Comparison of ENCODE assay signal across 11 cellular contexts in genomic region chr14:59215353-59215752, GRCh38. TPM values are rescaled to one million over a fixed set of nuclear protein-coding genes. Genes with fewer than 3 reads are reported as not detected.
A peak's percentile ranks its signal among the peaks of the same experiment; 100 is the strongest.
DNase-seq lines count a peak whose midpoint lies in the region; FAIRE-seq and TF ChIP-seq lines count a peak whose summit lies in the region.
"Had no signal": no experiment of that assay in that cellular context is flagged by ENCODE, and none has a peak within 500 bp of the region (broad histone marks: within the 10 kb centered on the region; RNA-seq: fewer than 3 reads in every experiment).

No MANE protein-coding gene starts in this region.

- H3K36me3 ChIP-seq in esophagus (ENCODE audit: control insufficient read depth in 2 of 2, insufficient read depth in 2 of 2, low read length in 1 of 2) (no peaks in the 10 kb centered on the region), muscle layer of colon (ENCODE audit: insufficient read depth, low read length) (no peaks in the 10 kb centered on the region)
- H3K36me3 ChIP-seq: BLaER1 had no signal

- H3K4me1 Mint-ChIP-seq in Calu3 (ENCODE audit: low read depth, unreplicated experiment): no peaks in the 10 kb centered on the region

- H3K4me1 ChIP-seq in esophagus (ENCODE audit: control insufficient read depth in 2 of 2, insufficient read depth in 2 of 2, low read length in 1 of 2) (peaks cover 3 to 4% of the 10 kb centered on the region in 2 donors), muscle layer of colon (ENCODE audit: insufficient read depth, low read length) (peaks cover 83% of the 10 kb centered on the region)

- H3K27ac ChIP-seq in esophagus (ENCODE audit: low read depth in 2 of 2, low read length in 1 of 2) (peak overlapping the region; percentile 11 to 41), muscle layer of colon (ENCODE audit: low read depth, low read length) (peak overlapping the region; percentile 47)
- H3K27ac ChIP-seq: BLaER1, foreskin keratinocyte had no signal

- BruUV-seq in Calu3 (replicated peaks; lab: Mats Ljungman, UMichigan): no TSS peak

- H3K27me3 ChIP-seq in esophagus (ENCODE audit: control insufficient read depth in 1 of 2, insufficient read depth in 2 of 2, low read length in 2 of 2) (no peaks in the 10 kb centered on the region), muscle layer of colon (ENCODE audit: control insufficient read depth in 1 of 2, insufficient read depth in 2 of 2, low read length in 2 of 2) (no peaks in the 10 kb centered on the region)
- H3K27me3 ChIP-seq: BLaER1, foreskin keratinocyte had no signal

- in situ Hi-C loops in GM13977 (cut with MboI; ENCODE audit: low pct_unique_long_range_greater_than_20kb, low sequenced_read_pairs, unreplicated experiment): no loop called here

- no peak for TF ChIP-seq CTCF in LNCaP clone FGC (IDR thresholded peaks at IDR 0.05; ENCODE audit: control insufficient read depth, extremely low read depth, insufficient read depth)
- no peak for TF ChIP-seq CTCF in GM13977 (IDR thresholded peaks at IDR 0.05; ENCODE audit: extremely low read depth, insufficient read depth, missing control alignments)
- no peak for TF ChIP-seq CTCF in Calu3 (IDR thresholded peaks at IDR 0.05; ENCODE audit: unreplicated experiment)

- 25 to 30% methylated on average over 8 of the region's 8 CpGs for WGBS in esophagus, 2 donors

- H3K4me3 ChIP-seq in LNCaP clone FGC (ENCODE audit: low read depth, low read length) (no peak overlapping the region), esophagus (ENCODE audit: low read depth in 1 of 2, low read length in 2 of 2) (no peak overlapping the region), muscle layer of colon (ENCODE audit: low read depth in 1 of 2, low read length in 2 of 2) (peak overlapping the region in 1 of 2 donors; percentile 21)
- H3K4me3 ChIP-seq: BLaER1 had no signal

- TF ChIP-seq POLR2A in H54 (IDR thresholded peaks at IDR 0.05; ENCODE audit: low read depth, low read length): no peak

- H3K27ac Mint-ChIP-seq in Calu3 (ENCODE audit: unreplicated experiment): no peak overlapping the region

- DNase-seq in AG08396 (ENCODE audit: low spot score): peak; percentile 54
- peak; percentile 92 for DNase-seq in LNCaP clone FGC (ENCODE audit: low read depth)
- no peak for DNase-seq in H54 (ENCODE audit: insufficient read length, low spot score)
- DNase-seq in GM13977 (ENCODE audit: low spot score): no peak
- no peak for DNase-seq in Calu3
- no peak for DNase-seq in RCC 7860 (ENCODE audit: low spot score)
- DNase-seq: foreskin keratinocyte, NCI-H187 treated with DMSO at 0.1 percent for 48 hours had no signal

- H3K9me3 ChIP-seq in esophagus (ENCODE audit: control insufficient read depth in 2 of 2, insufficient read depth in 1 of 2, low read depth in 1 of 2, low read length in 1 of 2): no peaks in the 10 kb centered on the region
- H3K9me3 ChIP-seq in muscle layer of colon (ENCODE audit: low read length): no peaks in the 10 kb centered on the region

- no peak overlapping the region for H3K4me3 Mint-ChIP-seq in Calu3 (ENCODE audit: low read depth, unreplicated experiment)

- no peaks in the 10 kb centered on the region for H3K9me3 Mint-ChIP-seq in Calu3 (ENCODE audit: low read depth, unreplicated experiment)

- no peaks in the 10 kb centered on the region for H3K27me3 Mint-ChIP-seq in Calu3 (ENCODE audit: unreplicated experiment)

- no peak overlapping the region for H3K9ac ChIP-seq in muscle layer of colon (ENCODE audit: low read length)
- H3K9ac ChIP-seq: BLaER1 had no signal

- CTCF ChIA-PET in Calu3 (lab: Charles Lee): no interaction called here

- intact Hi-C loops in Calu3 (cut with micrococcal nuclease; ENCODE audit: unreplicated experiment): no loop called here

- H3K36me3 Mint-ChIP-seq in Calu3 (ENCODE audit: insufficient read depth, unreplicated experiment): no peaks in the 10 kb centered on the region

- no peak for FAIRE-seq in H54 (lab: Jason Lieb, UNC)
- FAIRE-seq in RCC 7860 (lab: Jason Lieb, UNC): no peak

RNA-seq across cellular contexts. Expression of gene DAAM1, which starts 26.9 kb away (rescaled TPM):
- polyA plus RNA-seq in esophagus: 10 to 100 TPM; 21.7 to 32.7 TPM
- 23.2 and 28.9 TPM in 2 replicates for total RNA-seq in Calu3 (2022)

Comparison
In these comparisons a context has a peak if more than half of its experiments do, and no peak if none do; other contexts are left out.
1. DNase-seq: peak in AG08396 (single experiment) and LNCaP clone FGC (single experiment); none in H54 (single experiment), GM13977 (single experiment), Calu3 (single experiment) and RCC 7860 (single experiment).